ENCODE assay signal across 9 cellular contexts in genomic region chr11:1564535-1565172, GRCh38. TPM values are rescaled to one million over a fixed set of nuclear protein-coding genes. Genes with fewer than 3 reads are reported as not detected.
DNase-seq lines count a peak whose midpoint lies in the region; ATAC-seq and TF ChIP-seq lines count a peak whose summit lies in the region.
"Had no signal": no experiment of that assay in that cellular context is flagged by ENCODE, and none has a peak within 500 bp of the region (broad histone marks: within the 10 kb centered on the region; RNA-seq: fewer than 3 reads in every experiment).

No MANE protein-coding gene starts in this region.

- CTCF ChIA-PET in HEK293 (lab: Yijun Ruan, JAX), result interaction anchor here (1.1 to 2.0 kb wide), 3 partner anchors 10 to 75 kb away, joined by 3 to 18 read pairs (median 10); no protein-coding TSS in a partner anchor

- H3K27ac ChIP-seq in HEK293 (ENCODE audit: extremely low read depth, low read depth, low read length), result no peak overlapping the region
- H3K27ac ChIP-seq in SJCRH30, result no peak overlapping the region

- H3K27me3 ChIP-seq in SJCRH30, result no peaks in the 10 kb centered on the region

- H3K4me1 ChIP-seq in HEK293 (ENCODE audit: control insufficient read depth, insufficient read depth, low read length) (no peaks in the 10 kb centered on the region), SJCRH30 (peaks cover 15% of the 10 kb centered on the region)

- DNase-seq in SJCRH30 (peak; percentile 88 to 89), head of caudate nucleus (peak; percentile 59 to 92 (median 82)), sciatic nerve (ENCODE audit: low spot score) (peak; percentile 78), NCI-H526 (lab: John Stamatoyannopoulos, UW) (no peak)
- DNase-seq in central memory CD4-positive, alpha-beta T cell, result no peak

- TF ChIP-seq CTCF in HEK293 (tag by site-specific recombination; IDR thresholded peaks at IDR 0.05), result no peak

- H3K36me3 ChIP-seq in HEK293 (ENCODE audit: control insufficient read depth in 2 of 2, insufficient read depth in 1 of 2, low read length in 2 of 2), result peaks cover 0 to 50% of the 10 kb centered on the region in 2 experiments; a peak in 1 of 3 replicates
- H3K36me3 ChIP-seq in SJCRH30, result no peaks in the 10 kb centered on the region

- peak; percentile 7 for ATAC-seq in sciatic nerve
- ATAC-seq in GM18520 (IDR thresholded peaks at IDR 0.05; ENCODE audit: unreplicated experiment), result no peak
- no peak for ATAC-seq in HG02970 (IDR thresholded peaks at IDR 0.05; ENCODE audit: low FRiP score, unreplicated experiment)

- no peak overlapping the region for H3K4me3 ChIP-seq in HEK293 (ENCODE audit: low read depth, low read length)
- no peak overlapping the region for H3K4me3 ChIP-seq in SJCRH30

- POLR2A ChIA-PET in HEK293 (lab: Yijun Ruan, JAX), result interaction anchor here (0.6 to 1.5 kb wide), 5 partner anchors 9 to 82 kb away, joined by 3 to 6 read pairs (median 4); no protein-coding TSS in a partner anchor

- intact Hi-C loops in head of caudate nucleus (cut with DNase I) (no loop called here), sciatic nerve (cut with DNase I) (no loop called here)

- H3K9me3 ChIP-seq in HEK293 (ENCODE audit: control insufficient read depth, insufficient read depth, low read depth, low read length), result no peaks in the 10 kb centered on the region
- H3K9me3 ChIP-seq in SJCRH30 (replicated peaks), result no peaks in the 10 kb centered on the region

TF ChIP-seq in HEK293, 187 proteins besides CTCF, POLR2A, EP300 and RAD21 (continues in another document):
- peak; percentile 35; the same call in 1 of the 2 replicates for TF ChIP-seq ZBTB48 (tag by site-specific recombination; IDR thresholded peaks at IDR 0.05)
- TF ChIP-seq ZNF366 (tag by site-specific recombination; conservative IDR thresholded peaks at IDR 0.05), result no peak
- 0 out of 2 replicates have a peak, but pooled peaks have one; percentile 19 for TF ChIP-seq ZNF660 (tag by site-specific recombination; IDR thresholded peaks at IDR 0.05)
- TF ChIP-seq MEIS1 (CRISPR knock-in tag; IDR thresholded peaks at IDR 0.05; ENCODE audit: borderline replicate concordance), result peak; percentile 81; the same call in 1 of the 2 replicates
- TF ChIP-seq GFI1B (tag by site-specific recombination; IDR thresholded peaks at IDR 0.05), result no peak
- TF ChIP-seq FEZF1 (tag by site-specific recombination; IDR thresholded peaks at IDR 0.05), result no peak
- no peak for TF ChIP-seq ZNF221 (tag by site-specific recombination; IDR thresholded peaks at IDR 0.05; ENCODE audit: borderline replicate concordance)
- TF ChIP-seq ZNF140 (tag by site-specific recombination; IDR thresholded peaks at IDR 0.05), result no peak
- no peak for TF ChIP-seq ZNF488 (tag by site-specific recombination; IDR thresholded peaks at IDR 0.05)
- no peak for TF ChIP-seq YY1 (tag by site-specific recombination; IDR thresholded peaks at IDR 0.05)
- TF ChIP-seq ZNF175 (tag by site-specific recombination; IDR thresholded peaks at IDR 0.05), result no peak
- no peak for TF ChIP-seq ZNF239 (tag by site-specific recombination; IDR thresholded peaks at IDR 0.05)
- no peak; the same call in 1 of the 2 replicates for TF ChIP-seq SP3 (tag by site-specific recombination; IDR thresholded peaks at IDR 0.05)
- no peak for TF ChIP-seq ZNF501 (tag by site-specific recombination; IDR thresholded peaks at IDR 0.05)
- no peak for TF ChIP-seq ZNF404 (tag by site-specific recombination; IDR thresholded peaks at IDR 0.05)
- TF ChIP-seq GLIS2 (tag by site-specific recombination; IDR thresholded peaks at IDR 0.05), result peak; percentile 70
- TF ChIP-seq ZNF629 (tag by site-specific recombination; IDR thresholded peaks at IDR 0.05), result peak; percentile 72
- no peak for TF ChIP-seq ZNF596 (tag by site-specific recombination; IDR thresholded peaks at IDR 0.05)
- TF ChIP-seq ZNF76 (tag by site-specific recombination; IDR thresholded peaks at IDR 0.05; ENCODE audit: borderline replicate concordance, low read depth), result no peak
- peak; percentile 14; the same call in 1 of the 2 replicates for TF ChIP-seq HIC1 (tag by site-specific recombination; IDR thresholded peaks at IDR 0.05)
- TF ChIP-seq ZSCAN18 (tag by site-specific recombination; IDR thresholded peaks at IDR 0.05), result no peak
- TF ChIP-seq SCRT2 (tag by site-specific recombination; IDR thresholded peaks at IDR 0.05), result no peak
- no peak for TF ChIP-seq ZFP3 (tag by site-specific recombination; IDR thresholded peaks at IDR 0.05; ENCODE audit: low read depth)
- no peak for TF ChIP-seq ZNF785 (tag by site-specific recombination; IDR thresholded peaks at IDR 0.05)
- no peak for TF ChIP-seq ZNF362 (tag by site-specific recombination; IDR thresholded peaks at IDR 0.05)
- TF ChIP-seq ZBTB11 (tag by site-specific recombination; conservative IDR thresholded peaks at IDR 0.05; ENCODE audit: low read depth), result no peak

RNA-seq across cellular contexts. Expression of gene DUSP8, which starts 7.4 kb away (rescaled TPM):
- 0.71 and 0.83 TPM in 2 replicates for total RNA-seq in SJCRH30 (2014; rRNA removed; shearing (Covaris generic))
- total RNA-seq in sciatic nerve, result 8.9 TPM
- total RNA-seq: LHCN-M2 had no signal

RNA-seq across cellular contexts. Expression of gene KRTAP5-1, which starts 20.4 kb away (rescaled TPM):
- not detected in 2 replicates for total RNA-seq in SJCRH30 (2014; rRNA removed; shearing (Covaris generic))
- not detected for total RNA-seq in sciatic nerve
- total RNA-seq: LHCN-M2 had no signal

RNA-seq across cellular contexts. Expression of gene KRTAP5-2, which starts 33.4 kb away (rescaled TPM):
- total RNA-seq in SJCRH30 (2014; rRNA removed; shearing (Covaris generic)), result not detected in 2 replicates
- total RNA-seq in sciatic nerve, result not detected
- total RNA-seq: LHCN-M2 had no signal

RNA-seq across cellular contexts. Expression of gene KRTAP5-3, which starts 43.6 kb away (rescaled TPM):
- total RNA-seq in SJCRH30 (2014; rRNA removed; shearing (Covaris generic)), result not detected in 2 replicates
- total RNA-seq in sciatic nerve, result not detected
- total RNA-seq: LHCN-M2 had no signal

RNA-seq across cellular contexts. Expression of gene KRTAP5-4, which starts 57.3 kb away (rescaled TPM):
- total RNA-seq in SJCRH30 (2014; rRNA removed; shearing (Covaris generic)), result not detected in 2 replicates
- total RNA-seq in sciatic nerve, result not detected
- total RNA-seq: LHCN-M2 had no signal

Comparison
In these comparisons a context has a peak if more than half of its experiments do, and no peak if none do; other contexts are left out.
1. DNase-seq: peak in SJCRH30 (2 of 2), head of caudate nucleus (42 of 42) and sciatic nerve (single experiment); none in NCI-H526 (0 of 2) and central memory CD4-positive, alpha-beta T cell (single experiment).